In the genomic region with DNA sequence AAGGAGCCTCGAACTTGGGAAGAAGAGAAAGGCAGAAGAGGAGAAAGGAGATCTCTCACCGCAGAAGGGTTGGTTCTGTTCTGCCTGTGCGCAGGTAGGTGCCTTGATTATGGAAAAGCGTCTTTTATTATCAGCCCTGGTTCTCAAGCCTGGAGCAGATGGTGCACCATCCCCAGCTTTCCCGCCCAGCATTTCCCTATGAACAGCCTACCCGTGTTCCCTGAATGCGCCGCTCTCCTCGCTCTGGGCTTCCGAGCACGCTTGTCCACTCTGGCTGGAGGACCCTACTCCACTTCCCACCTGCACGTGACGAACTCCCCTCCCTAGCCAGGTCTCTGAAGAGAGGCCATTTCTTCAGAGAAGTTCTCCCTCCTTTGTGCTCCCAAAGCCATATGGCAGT, we compare ENCODE assay signal across 33 cellular contexts.
"Had no signal": no experiment of that assay in that cellular context is flagged by ENCODE, and none has a peak within 500 bp of the region (broad histone marks: within the 10 kb centered on the region; RNA-seq: fewer than 3 reads in every experiment).

No MANE protein-coding gene starts in this region.

- H3K9me3 ChIP-seq: adrenal gland, heart left ventricle, right atrium auricular region, uterus had no signal

- H3K4me3 ChIP-seq: adrenal gland, heart left ventricle, neural progenitor cell, right atrium auricular region, smooth muscle cell, uterus had no signal

- H3K4me1 ChIP-seq: adrenal gland had no signal

- H3K27me3 ChIP-seq: adrenal gland, brain microvascular endothelial cell, heart left ventricle, neural progenitor cell, right atrium auricular region, uterus had no signal

- H3K4me1 Mint-ChIP-seq: stimulated activated memory B cell treated with anti-CD40 and anti-IgM and Interleukin-4, amounts not matched to agents 10 μg/mL and 1 μg/mL and 100 μg/mL, for 72 hours had no signal

- H3K9ac ChIP-seq: neural progenitor cell, parathyroid adenoma had no signal

- H3K27ac Mint-ChIP-seq: activated CD4-positive, alpha-beta memory T cell treated with anti-CD3 and anti-CD28 coated beads, Interleukin-2, amount 10 ng/mL, durations not matched to agents 7 days and 5 days; activated CD4-positive, alpha-beta T cell treated with anti-CD3 and anti-CD28 coated beads for 36 hours; activated CD8-positive, alpha-beta memory T cell treated with anti-CD3 and anti-CD28 coated beads, Interleukin-2, amount 10 ng/mL, durations not matched to agents 7 days and 5 days; activated naive CD4-positive, alpha-beta T cell treated with anti-CD3 and anti-CD28 coated beads for 36 hours; activated naive CD8-positive, alpha-beta T cell treated with anti-CD3 and anti-CD28 coated beads for 36 hours; activated T-cell treated with anti-CD3 and anti-CD28 coated beads, Interleukin-2, amount 50 U/mL, for 72 hours; dendritic cell treated with granulocyte-macrophage colony-stimulating factor and Interleukin-4, amounts not matched to agents 40 ng/mL and 50 ng/mL, for 4 days; endodermal cell; memory B cell; natural killer cell; neural progenitor cell; stimulated activated memory B cell treated with anti-CD40 and anti-IgM and Interleukin-4, amounts not matched to agents 10 μg/mL and 1 μg/mL and 100 μg/mL, for 72 hours; stimulated activated naive CD8-positive, alpha-beta T cell treated with anti-CD3 and anti-CD28 coated beads, Interleukin-15, amount 100 ng/mL, for 72 hours; type B pancreatic cell had no signal

- H3K27ac ChIP-seq: adrenal gland, brain microvascular endothelial cell, heart left ventricle, neural progenitor cell, parathyroid adenoma, right atrium auricular region, uterus had no signal

- H3K4me2 ChIP-seq: neural progenitor cell, smooth muscle cell had no signal

- H3K36me3 Mint-ChIP-seq: immature natural killer cell; memory B cell; natural killer cell; stimulated activated memory B cell treated with anti-CD40 and anti-IgM and Interleukin-4, amounts not matched to agents 10 μg/mL and 1 μg/mL and 100 μg/mL, for 72 hours; type B pancreatic cell had no signal

- H3K27me3 Mint-ChIP-seq: activated CD4-positive, alpha-beta memory T cell treated with anti-CD3 and anti-CD28 coated beads, Interleukin-2, amount 10 ng/mL, durations not matched to agents 7 days and 5 days; activated CD4-positive, alpha-beta T cell treated with anti-CD3 and anti-CD28 coated beads for 36 hours; activated CD8-positive, alpha-beta memory T cell treated with anti-CD3 and anti-CD28 coated beads, Interleukin-2, amount 10 ng/mL, durations not matched to agents 7 days and 5 days; activated naive CD8-positive, alpha-beta T cell treated with anti-CD3 and anti-CD28 coated beads for 36 hours; stimulated activated naive CD8-positive, alpha-beta T cell treated with anti-CD3 and anti-CD28 coated beads, Interleukin-15, amount 100 ng/mL, for 72 hours; type B pancreatic cell had no signal

- H3K36me3 ChIP-seq: adrenal gland, brain microvascular endothelial cell, neural progenitor cell, uterus had no signal

- DNase-seq: activated CD4-positive, alpha-beta memory T cell treated with anti-CD3 and anti-CD28 coated beads, Interleukin-2, amount 10 ng/mL, durations not matched to agents 7 days and 5 days; activated CD4-positive, alpha-beta T cell treated with anti-CD3 and anti-CD28 coated beads for 36 hours; activated CD4-positive, CD25-positive, alpha-beta regulatory T cell; activated CD8-positive, alpha-beta memory T cell treated with anti-CD3 and anti-CD28 coated beads, Interleukin-2, amount 10 ng/mL, durations not matched to agents 7 days and 5 days; activated effector memory CD4-positive, alpha-beta T cell treated with Interleukin-2 at 50 U/mL for 16 hours; activated naive CD4-positive, alpha-beta T cell treated with anti-CD3 and anti-CD28 coated beads for 36 hours; activated naive CD8-positive, alpha-beta T cell treated with anti-CD3 and anti-CD28 coated beads for 36 hours; activated T-cell treated with anti-CD3 and anti-CD28 coated beads, Interleukin-2, amount 50 U/mL, for 72 hours; adrenal gland; aorta; brain microvascular endothelial cell; endodermal cell; foreskin fibroblast; hypothalamus; immature natural killer cell; natural killer cell; occipital lobe; stimulated activated CD4-positive, alpha-beta T cell treated with anti-CD3 and anti-CD28 coated beads, Interleukin-1b, Interleukin-23, amount 100 ng/mL, for 48 hours; stimulated activated CD4-positive, alpha-beta T cell treated with anti-CD3 and anti-CD28 coated beads, Interleukin-4, amount 100 ng/mL, for 4 hours; stimulated activated CD8-positive, alpha-beta memory T cell treated with anti-CD3 and anti-CD28 coated beads, Interleukin-4, amount 100 ng/mL, for 48 hours; stimulated activated naive CD8-positive, alpha-beta T cell treated with anti-CD3 and anti-CD28 coated beads, Interleukin-15, amount 100 ng/mL, for 72 hours; uterus had no signal

- H2AFZ ChIP-seq: neural progenitor cell, parathyroid adenoma had no signal

- ATAC-seq: activated CD4-positive, alpha-beta T cell treated with anti-CD3 and anti-CD28 coated beads for 36 hours; activated CD8-positive, alpha-beta memory T cell treated with anti-CD3 and anti-CD28 coated beads, Interleukin-2, amount 10 ng/mL, durations not matched to agents 7 days and 5 days; activated T-cell treated with anti-CD3 and anti-CD28 coated beads, Interleukin-2, amount 50 U/mL, for 72 hours; esophagus mucosa; heart left ventricle; natural killer cell; stimulated activated memory B cell treated with anti-CD40 and anti-IgM and Interleukin-4, amounts not matched to agents 10 μg/mL and 1 μg/mL and 100 μg/mL, for 72 hours; stimulated activated naive CD8-positive, alpha-beta T cell treated with anti-CD3 and anti-CD28 coated beads, Interleukin-15, amount 100 ng/mL, for 72 hours had no signal

- H3K9me3 Mint-ChIP-seq: activated naive CD4-positive, alpha-beta T cell treated with anti-CD3 and anti-CD28 coated beads for 36 hours; activated naive CD8-positive, alpha-beta T cell treated with anti-CD3 and anti-CD28 coated beads for 36 hours; natural killer cell; stimulated activated naive CD8-positive, alpha-beta T cell treated with anti-CD3 and anti-CD28 coated beads, Interleukin-15, amount 100 ng/mL, for 72 hours; T-helper 1 cell treated with Interleukin-12 subunit alpha and Interleukin-12 subunit beta and Interleukin-4 antibody, amounts not matched to agents 30 μg/mL and 1 μg/mL, for 36 hours; type B pancreatic cell had no signal

- H3K4me3 Mint-ChIP-seq: activated CD4-positive, alpha-beta memory T cell treated with anti-CD3 and anti-CD28 coated beads, Interleukin-2, amount 10 ng/mL, durations not matched to agents 7 days and 5 days; activated CD4-positive, alpha-beta T cell treated with anti-CD3 and anti-CD28 coated beads for 36 hours; activated CD8-positive, alpha-beta memory T cell treated with anti-CD3 and anti-CD28 coated beads, Interleukin-2, amount 10 ng/mL, durations not matched to agents 7 days and 5 days; activated naive CD4-positive, alpha-beta T cell treated with anti-CD3 and anti-CD28 coated beads for 36 hours; activated naive CD8-positive, alpha-beta T cell treated with anti-CD3 and anti-CD28 coated beads for 36 hours; activated T-cell treated with anti-CD3 and anti-CD28 coated beads, Interleukin-2, amount 50 U/mL, for 72 hours; dendritic cell treated with granulocyte-macrophage colony-stimulating factor and Interleukin-4, amounts not matched to agents 40 ng/mL and 50 ng/mL, for 4 days; endodermal cell; immature natural killer cell; memory B cell; natural killer cell; neural progenitor cell; stimulated activated memory B cell treated with anti-CD40 and anti-IgM and Interleukin-4, amounts not matched to agents 10 μg/mL and 1 μg/mL and 100 μg/mL, for 72 hours; stimulated activated naive CD8-positive, alpha-beta T cell treated with anti-CD3 and anti-CD28 coated beads, Interleukin-15, amount 100 ng/mL, for 72 hours; T-helper 1 cell treated with Interleukin-12 subunit alpha and Interleukin-12 subunit beta and Interleukin-4 antibody, amounts not matched to agents 30 μg/mL and 1 μg/mL, for 36 hours; type B pancreatic cell had no signal
